24 cellular contexts compared by ENCODE assay signal in the genomic region with DNA sequence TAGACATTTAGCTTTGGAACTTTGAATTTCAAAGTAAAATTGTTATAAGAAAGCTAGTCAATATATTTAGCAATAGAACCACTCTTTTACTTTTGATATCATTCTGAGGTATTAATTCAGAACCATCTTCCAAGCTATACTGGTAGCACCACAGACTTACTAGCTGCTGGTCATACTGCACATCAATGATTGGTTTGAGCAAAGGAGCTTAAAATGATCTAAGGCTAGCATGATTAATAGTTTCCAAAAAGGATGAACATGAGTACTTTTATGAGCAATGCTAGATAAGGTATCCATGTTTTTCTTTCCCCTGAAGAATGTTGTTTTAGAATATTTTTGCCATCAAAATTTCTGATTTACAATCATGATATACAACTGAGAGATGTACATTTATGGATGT. TPM values are rescaled to one million over a fixed set of nuclear protein-coding genes. Genes with fewer than 3 reads are reported as not detected.
DNase-seq lines count a peak whose midpoint lies in the region; ATAC-seq, FAIRE-seq and TF ChIP-seq lines count a peak whose summit lies in the region.
"Had no signal": no experiment of that assay in that cellular context is flagged by ENCODE, and none has a peak within 500 bp of the region (broad histone marks: within the 10 kb centered on the region; RNA-seq: fewer than 3 reads in every experiment).

No MANE protein-coding gene starts in this region.

- H3K27me3 Mint-ChIP-seq in activated naive CD4-positive, alpha-beta T cell treated with anti-CD3 and anti-CD28 coated beads for 36 hours (ENCODE audit: low read depth), result no peaks in the 10 kb centered on the region
- H3K27me3 Mint-ChIP-seq in activated naive CD4-positive, alpha-beta T cell treated with anti-CD3 and anti-CD28 coated beads, Interleukin-2, amount 10 ng/mL, durations not matched to agents 7 days and 5 days, result no peaks in the 10 kb centered on the region
- H3K27me3 Mint-ChIP-seq in CD8-positive, alpha-beta T cell (ENCODE audit: low read depth), result no peaks in the 10 kb centered on the region
- peaks cover 2% of the 10 kb centered on the region for H3K27me3 Mint-ChIP-seq in GM23338 (ENCODE audit: insufficient read depth, low read depth, poor library complexity)
- no peaks in the 10 kb centered on the region for H3K27me3 Mint-ChIP-seq in astrocyte (ENCODE audit: low read depth, unreplicated experiment)
- no peaks in the 10 kb centered on the region for H3K27me3 Mint-ChIP-seq in WTC11 (ENCODE audit: low read depth)
- H3K27me3 Mint-ChIP-seq: B cell; CD8-positive, alpha-beta memory T cell; IgD-negative memory B cell had no signal

- H3K9me2 ChIP-seq in GM23338 (ENCODE audit: insufficient read depth), result no peaks in the 10 kb centered on the region

- no peak for TF ChIP-seq CTCF in CD8-positive, alpha-beta T cell (IDR thresholded peaks at IDR 0.05)
- TF ChIP-seq CTCF in GM23338 (conservative IDR thresholded peaks at IDR 0.05; ENCODE audit: low read depth in 2 of 2) (no peak), astrocyte (IDR thresholded peaks at IDR 0.05; ENCODE audit: insufficient read depth, low read depth, low read length) (no peak), WTC11 (IDR thresholded peaks at IDR 0.05) (no peak)

- no peaks in the 10 kb centered on the region for H3F3A ChIP-seq in GM23338 (replicated peaks; ENCODE audit: low read depth)

- peak overlapping the region; percentile 20 for H3K27ac Mint-ChIP-seq in activated naive CD4-positive, alpha-beta T cell treated with anti-CD3 and anti-CD28 coated beads for 36 hours
- H3K27ac Mint-ChIP-seq in activated naive CD4-positive, alpha-beta T cell treated with anti-CD3 and anti-CD28 coated beads, Interleukin-2, amount 10 ng/mL, durations not matched to agents 7 days and 5 days, result no peak overlapping the region
- peak overlapping the region; percentile 9 for H3K27ac Mint-ChIP-seq in CD8-positive, alpha-beta T cell
- H3K27ac Mint-ChIP-seq in GM23338 (no peak overlapping the region), astrocyte (ENCODE audit: unreplicated experiment) (no peak overlapping the region), WTC11 (no peak overlapping the region)
- H3K27ac Mint-ChIP-seq: B cell; CD8-positive, alpha-beta memory T cell; IgD-negative memory B cell had no signal

- FAIRE-seq in astrocyte (lab: Jason Lieb, UNC), result no peak
- FAIRE-seq: GM12891 had no signal

- no peak overlapping the region for H2AFZ ChIP-seq in GM23338
- H2AFZ ChIP-seq in astrocyte (ENCODE audit: low read depth, low read length), result no peak overlapping the region
- H2AFZ ChIP-seq: PC-9 had no signal

- H3K9me3 Mint-ChIP-seq in activated naive CD4-positive, alpha-beta T cell treated with anti-CD3 and anti-CD28 coated beads for 36 hours, result no peaks in the 10 kb centered on the region
- no peaks in the 10 kb centered on the region for H3K9me3 Mint-ChIP-seq in activated naive CD4-positive, alpha-beta T cell treated with anti-CD3 and anti-CD28 coated beads, Interleukin-2, amount 10 ng/mL, durations not matched to agents 7 days and 5 days
- H3K9me3 Mint-ChIP-seq in CD8-positive, alpha-beta T cell, result no peaks in the 10 kb centered on the region
- H3K9me3 Mint-ChIP-seq in GM23338 (no peaks in the 10 kb centered on the region), astrocyte (ENCODE audit: unreplicated experiment) (no peaks in the 10 kb centered on the region), WTC11 (no peaks in the 10 kb centered on the region)
- H3K9me3 Mint-ChIP-seq: CD8-positive, alpha-beta memory T cell; IgD-negative memory B cell had no signal

- H4K20me1 ChIP-seq in GM23338 (replicated peaks; ENCODE audit: insufficient read depth), result peaks cover 5% of the 10 kb centered on the region; the same call in 1 of the 2 replicates
- H4K20me1 ChIP-seq in astrocyte (ENCODE audit: insufficient read depth, low read length), result peaks cover 5% of the 10 kb centered on the region

- H3K79me2 ChIP-seq in GM23338 (replicated peaks; ENCODE audit: insufficient read depth) (0 out of 2 replicates have a peak, but pooled peaks cover 11% of the 10 kb centered on the region), astrocyte (ENCODE audit: insufficient read depth, low read length) (no peaks in the 10 kb centered on the region)

- H3K9me3 ChIP-seq in CD8-positive, alpha-beta T cell (ENCODE audit: low read length), result no peaks in the 10 kb centered on the region
- no peaks in the 10 kb centered on the region for H3K9me3 ChIP-seq in astrocyte (ENCODE audit: insufficient read depth, low read depth, low read length)

- H3K36me3 ChIP-seq in CD8-positive, alpha-beta T cell (ENCODE audit: insufficient read depth, low read length), result peaks cover 5% of the 10 kb centered on the region
- H3K36me3 ChIP-seq in GM23338 (ENCODE audit: insufficient read depth), result peaks cover 20% of the 10 kb centered on the region
- H3K36me3 ChIP-seq in astrocyte (ENCODE audit: insufficient read depth, low read length), result peaks cover 32% of the 10 kb centered on the region

- no peak for ATAC-seq in CD8-positive, alpha-beta T cell
- ATAC-seq in GM23338 (no peak), WTC11 (no peak)
- ATAC-seq: HCT116 had no signal

- no peaks in the 10 kb centered on the region for H3K4me1 ChIP-seq in CD8-positive, alpha-beta T cell (ENCODE audit: insufficient read depth, low read length)
- H3K4me1 ChIP-seq in GM23338 (ENCODE audit: insufficient read depth), result no peaks in the 10 kb centered on the region
- H3K4me1 ChIP-seq in astrocyte (ENCODE audit: insufficient read depth, low read length), result no peaks in the 10 kb centered on the region

- H3K9ac ChIP-seq in astrocyte (ENCODE audit: low read length), result no peak overlapping the region
- H3K9ac ChIP-seq: KMS-11 had no signal

- peaks cover 20% of the 10 kb centered on the region for H3K4me1 Mint-ChIP-seq in activated naive CD4-positive, alpha-beta T cell treated with anti-CD3 and anti-CD28 coated beads for 36 hours (ENCODE audit: low read depth)
- H3K4me1 Mint-ChIP-seq in activated naive CD4-positive, alpha-beta T cell treated with anti-CD3 and anti-CD28 coated beads, Interleukin-2, amount 10 ng/mL, durations not matched to agents 7 days and 5 days, result no peaks in the 10 kb centered on the region
- H3K4me1 Mint-ChIP-seq in CD8-positive, alpha-beta T cell (ENCODE audit: low read depth), result peaks cover 2% of the 10 kb centered on the region
- H3K4me1 Mint-ChIP-seq in GM23338 (peaks cover 5% of the 10 kb centered on the region; the same call in 2 of the 3 replicates), astrocyte (ENCODE audit: low read depth, unreplicated experiment) (peaks cover 2% of the 10 kb centered on the region), WTC11 (peaks cover 5% of the 10 kb centered on the region)

- no peak overlapping the region for H3K27ac ChIP-seq in CD8-positive, alpha-beta T cell (ENCODE audit: low read depth, low read length)
- H3K27ac ChIP-seq in GM23338 (ENCODE audit: low read depth), result peak overlapping the region; percentile 29; the same call in 1 of the 2 replicates
- H3K27ac ChIP-seq in astrocyte (ENCODE audit: low read depth, low read length), result no peak overlapping the region
- H3K27ac ChIP-seq: C4-2B, KMS-11, PC-9 had no signal

- no peak for DNase-seq in activated naive CD4-positive, alpha-beta T cell treated with anti-CD3 and anti-CD28 coated beads for 36 hours
- no peak for DNase-seq in activated naive CD4-positive, alpha-beta T cell treated with anti-CD3 and anti-CD28 coated beads, Interleukin-2, amount 10 ng/mL, durations not matched to agents 7 days and 5 days
- DNase-seq in CD8-positive, alpha-beta T cell, result no peak
- DNase-seq in GM23338 (ENCODE audit: low spot score) (no peak), astrocyte (ENCODE audit: low read depth) (peak; percentile 5), occipital lobe (lab: John Stamatoyannopoulos, UW) (no peak), WTC11 (ENCODE audit: low spot score) (no peak), A172 (ENCODE audit: low spot score) (no peak)
- DNase-seq: CD8-positive, alpha-beta memory T cell; DMS79 treated with DMSO at 0.1 percent for 48 hours; GF-D8; NCI-H1417 treated with DMSO at 0.1 percent for 48 hours; NCI-H1694 treated with DMSO at 0.1 percent for 48 hours; NCI-H2227 treated with DMSO at 0.1 percent for 48 hours; NCI-H526 treated with DMSO at 0.1 percent for 48 hours; PC-9; Right ventricle myocardium superior; RPMI8226 had no signal

- CTCF ChIA-PET in activated naive CD4-positive, alpha-beta T cell treated with anti-CD3 and anti-CD28 coated beads for 36 hours (lab: Charles Lee), result interaction anchor here (0.9 kb wide), 1 partner anchor 11 kb away, joined by 5 read pairs; no protein-coding TSS in a partner anchor
- CTCF ChIA-PET in activated naive CD4-positive, alpha-beta T cell treated with anti-CD3 and anti-CD28 coated beads, Interleukin-2, amount 10 ng/mL, durations not matched to agents 7 days and 5 days (lab: Charles Lee), result interaction anchor here (0.7 to 2.3 kb wide), 5 partner anchors 8 to 1998 kb away, joined by 3 to 4 read pairs (median 3); no protein-coding TSS in a partner anchor
- CTCF ChIA-PET in CD8-positive, alpha-beta T cell (lab: Charles Lee), result interaction anchor here (0.6 kb wide), 1 partner anchor 12 kb away, joined by 3 read pairs; no protein-coding TSS in a partner anchor
- CTCF ChIA-PET in WTC11 (lab: Charles Lee), result interaction anchor here (1.4 to 2.6 kb wide), 2 partner anchors 57 to 95 kb away, joined by 4 to 14 read pairs; no protein-coding TSS in a partner anchor

- intact Hi-C loops in activated naive CD4-positive, alpha-beta T cell treated with anti-CD3 and anti-CD28 coated beads for 36 hours (cut with micrococcal nuclease), result no loop called here
- intact Hi-C loops in CD8-positive, alpha-beta T cell (cut with DNase I, micrococcal nuclease), result no loop called here

- H3K4me2 ChIP-seq in GM23338 (no peak overlapping the region), astrocyte (ENCODE audit: low read length) (no peak overlapping the region)
- H3K4me2 ChIP-seq: KMS-11, PC-9 had no signal

- H3K27me3 ChIP-seq in CD8-positive, alpha-beta T cell (ENCODE audit: insufficient read depth, low read length), result no peaks in the 10 kb centered on the region
- H3K27me3 ChIP-seq in GM23338 (ENCODE audit: insufficient read depth) (no peaks in the 10 kb centered on the region), astrocyte (ENCODE audit: insufficient read depth, low read length) (no peaks in the 10 kb centered on the region)

- POLR2A ChIA-PET in CD8-positive, alpha-beta T cell (lab: Charles Lee), result interaction anchor here (1.3 kb wide), 1 partner anchor 15 kb away, joined by 3 read pairs; no protein-coding TSS in a partner anchor
- POLR2A ChIA-PET in WTC11 (lab: Charles Lee), result no interaction called here

- peaks cover 15% of the 10 kb centered on the region for H3K36me3 Mint-ChIP-seq in activated naive CD4-positive, alpha-beta T cell treated with anti-CD3 and anti-CD28 coated beads for 36 hours (ENCODE audit: low read depth)
- H3K36me3 Mint-ChIP-seq in activated naive CD4-positive, alpha-beta T cell treated with anti-CD3 and anti-CD28 coated beads, Interleukin-2, amount 10 ng/mL, durations not matched to agents 7 days and 5 days, result peaks cover 42% of the 10 kb centered on the region
- peaks cover 47% of the 10 kb centered on the region for H3K36me3 Mint-ChIP-seq in CD8-positive, alpha-beta T cell
- peaks cover 28% of the 10 kb centered on the region for H3K36me3 Mint-ChIP-seq in GM23338 (ENCODE audit: low read depth)
- peaks cover 4% of the 10 kb centered on the region for H3K36me3 Mint-ChIP-seq in astrocyte (ENCODE audit: low read depth, unreplicated experiment)
- peaks cover 29% of the 10 kb centered on the region for H3K36me3 Mint-ChIP-seq in WTC11
- H3K36me3 Mint-ChIP-seq: IgD-negative memory B cell had no signal

- H3K4me3 Mint-ChIP-seq in activated naive CD4-positive, alpha-beta T cell treated with anti-CD3 and anti-CD28 coated beads for 36 hours, result no peak overlapping the region
- no peak overlapping the region for H3K4me3 Mint-ChIP-seq in activated naive CD4-positive, alpha-beta T cell treated with anti-CD3 and anti-CD28 coated beads, Interleukin-2, amount 10 ng/mL, durations not matched to agents 7 days and 5 days
- H3K4me3 Mint-ChIP-seq in CD8-positive, alpha-beta T cell, result no peak overlapping the region
- no peak overlapping the region for H3K4me3 Mint-ChIP-seq in GM23338
- H3K4me3 Mint-ChIP-seq in astrocyte (ENCODE audit: unreplicated experiment), result no peak overlapping the region
- no peak overlapping the region for H3K4me3 Mint-ChIP-seq in WTC11
- H3K4me3 Mint-ChIP-seq: B cell; CD8-positive, alpha-beta memory T cell; IgD-negative memory B cell had no signal

- no peak overlapping the region for H3K4me3 ChIP-seq in CD8-positive, alpha-beta T cell (ENCODE audit: low read depth, low read length)
- H3K4me3 ChIP-seq in GM23338 (no peak overlapping the region), astrocyte (ENCODE audit: insufficient read depth, low read depth, low read length) (no peak overlapping the region)
- H3K4me3 ChIP-seq: PC-9 had no signal

RNA-seq across cellular contexts. Expression of gene CNIH1, which starts 17.2 kb away (rescaled TPM):
- total RNA-seq in activated naive CD4-positive, alpha-beta T cell treated with anti-CD3 and anti-CD28 coated beads for 36 hours, result 10 to 100 TPM; 68.1 to 78.4 TPM
- 10 to 100 TPM; 49.2 to 55.6 TPM for total RNA-seq in CD8-positive, alpha-beta T cell
- total RNA-seq in GM23338 (2014; rRNA removed; shearing (Covaris generic)), result 172 and 197 TPM in 2 replicates
- 135 and 141 TPM in 2 replicates for polyA plus RNA-seq in GM23338 (2016; fragmentation: Nextera tagmentation; extraction: Ambion mirVana)
- total RNA-seq in astrocyte (148 and 156 TPM in 2 replicates), occipital lobe (39.3 TPM), WTC11 (2021) (80.7 to 93.9 TPM (median 90.8 TPM) in 3 replicates)
- 90.4 and 106 TPM in 2 replicates for total RNA-seq in A172 (2014; rRNA removed; shearing (Covaris generic))

RNA-seq across cellular contexts. Expression of gene CDKN3, which starts 27.2 kb away (rescaled TPM):
- 100 to 1,000 TPM in 1 of 2 experiments, 10 to 100 TPM in 1; 96.5 to 101 TPM for total RNA-seq in activated naive CD4-positive, alpha-beta T cell treated with anti-CD3 and anti-CD28 coated beads for 36 hours
- under 1 TPM; 0.56 to 0.68 TPM for total RNA-seq in CD8-positive, alpha-beta T cell
- total RNA-seq in GM23338 (2014; rRNA removed; shearing (Covaris generic)), result 36.3 and 61.7 TPM in 2 replicates
- polyA plus RNA-seq in GM23338 (2016; fragmentation: Nextera tagmentation; extraction: Ambion mirVana), result 86.8 and 97.4 TPM in 2 replicates
- total RNA-seq in astrocyte (1.6 and 2.4 TPM in 2 replicates), occipital lobe (4.1 TPM), WTC11 (2021) (55.4 to 62.0 TPM (median 57.0 TPM) in 3 replicates)
- 104 and 166 TPM in 2 replicates for total RNA-seq in A172 (2014; rRNA removed; shearing (Covaris generic))
- polyA plus RNA-seq: IgD-negative memory B cell had no signal

Comparison
In these comparisons a context has a peak if more than half of its experiments do, and no peak if none do; other contexts are left out.
1. H3K27ac Mint-ChIP-seq: peak in activated naive CD4-positive, alpha-beta T cell treated with anti-CD3 and anti-CD28 coated beads for 36 hours (single experiment) and CD8-positive, alpha-beta T cell (single experiment); none in activated naive CD4-positive, alpha-beta T cell treated with anti-CD3 and anti-CD28 coated beads, Interleukin-2, amount 10 ng/mL, durations not matched to agents 7 days and 5 days (single experiment), GM23338 (single experiment), astrocyte (single experiment) and WTC11 (single experiment).